28 cellular contexts compared by ENCODE assay signal in the genomic region with DNA sequence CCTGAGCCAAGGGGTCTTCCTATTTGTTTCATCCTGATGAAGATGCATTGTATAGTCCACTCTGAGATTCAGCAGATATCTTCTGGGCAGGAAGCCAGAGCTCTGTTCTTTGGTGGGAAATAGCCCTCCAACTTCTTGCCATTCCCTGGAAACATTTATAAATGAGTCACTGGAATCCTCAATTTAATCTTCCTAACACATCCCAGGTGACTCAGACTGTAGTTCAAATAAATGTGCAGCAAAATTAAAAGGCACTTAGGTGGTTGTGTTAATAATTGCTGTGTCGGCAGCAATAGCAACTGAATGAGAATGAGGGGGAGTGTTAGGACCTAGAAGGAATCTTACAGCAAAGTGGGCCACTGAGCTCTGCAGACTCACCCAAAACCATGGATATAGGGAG.
DNase-seq lines count a peak whose midpoint lies in the region; ATAC-seq, FAIRE-seq and TF ChIP-seq lines count a peak whose summit lies in the region.
"Had no signal": no experiment of that assay in that cellular context is flagged by ENCODE, and none has a peak within 500 bp of the region (broad histone marks: within the 10 kb centered on the region; RNA-seq: fewer than 3 reads in every experiment).

No MANE protein-coding gene starts in this region.

- H3K4me3 ChIP-seq in IMR-90 (ENCODE audit: insufficient read depth, low read depth, low read length) (no peak overlapping the region), bronchial epithelial cell (ENCODE audit: low read depth, low read length) (no peak overlapping the region), left lung (no peak overlapping the region), WERI-Rb-1 (ENCODE audit: low read depth, low read length) (no peak overlapping the region)
- H3K4me3 ChIP-seq: breast epithelium, gastrocnemius medialis, MG63, ovary, transverse colon had no signal

- H3K79me1 ChIP-seq in IMR-90 (ENCODE audit: low read depth in 1 of 2, low read length in 2 of 2), result no peaks in the 10 kb centered on the region

- H3K27ac ChIP-seq in IMR-90 (ENCODE audit: insufficient read depth, low read length), result no peak overlapping the region
- no peak overlapping the region for H3K27ac ChIP-seq in left lung
- no peak overlapping the region for H3K27ac ChIP-seq in WERI-Rb-1
- H3K27ac ChIP-seq: breast epithelium, gastrocnemius medialis, ovary, transverse colon had no signal

- no TSS peak for BruUV-seq in IMR-90 (replicated peaks; lab: Mats Ljungman, UMichigan)

- H2AK9ac ChIP-seq in IMR-90 (replicated peaks; ENCODE audit: low read depth, low read length, poor library complexity), result no peak overlapping the region

- H3K18ac ChIP-seq in IMR-90 (ENCODE audit: low read depth, low read length), result no peak overlapping the region

- no peaks in the 10 kb centered on the region for H3K36me3 ChIP-seq in IMR-90 (ENCODE audit: control insufficient read depth, insufficient read depth, low read length)
- H3K36me3 ChIP-seq in bronchial epithelial cell (ENCODE audit: control insufficient read depth, insufficient read depth, low read length), result no peaks in the 10 kb centered on the region
- no peaks in the 10 kb centered on the region for H3K36me3 ChIP-seq in left lung
- no peaks in the 10 kb centered on the region for H3K36me3 ChIP-seq in WERI-Rb-1
- H3K36me3 ChIP-seq: breast epithelium, gastrocnemius medialis, MG63, ovary, transverse colon had no signal

- H3K9ac ChIP-seq in IMR-90 (ENCODE audit: low read depth, low read length), result no peak overlapping the region

- H4K5ac ChIP-seq in IMR-90 (ENCODE audit: low read depth, low read length), result no peak overlapping the region

- TF ChIP-seq CTCF in IMR-90 (conservative IDR thresholded peaks at IDR 0.05; ENCODE audit: low read depth, low read length), result no peak
- no peak for TF ChIP-seq CTCF in bronchial epithelial cell (IDR thresholded peaks at IDR 0.05; ENCODE audit: insufficient read depth, low read length, severe bottlenecking)
- no peak for TF ChIP-seq CTCF in left lung (IDR thresholded peaks at IDR 0.05)
- TF ChIP-seq CTCF in WERI-Rb-1 (IDR thresholded peaks at IDR 0.05; ENCODE audit: low read depth, low read length), result no peak

- CTCF ChIA-PET in IMR-90 (lab: Yijun Ruan, JAX), result no interaction called here

- in situ Hi-C loops in IMR-90 (cut with MboI; ENCODE audit: low sequenced_read_pairs), result no loop called here

- intact Hi-C loops in IMR-90 (cut with micrococcal nuclease), result no loop called here
- intact Hi-C loops in left lung (cut with DNase I), result no loop called here

- TF ChIP-seq RAD21 in IMR-90 (IDR thresholded peaks at IDR 0.05; ENCODE audit: low read length), result no peak

- POLR2A ChIA-PET in IMR-90 (lab: Charles Lee; ENCODE audit: unreplicated experiment), result no interaction called here

- no peaks in the 10 kb centered on the region for H3K9me3 ChIP-seq in IMR-90 (ENCODE audit: control insufficient read depth, insufficient read depth, low read length)
- no peaks in the 10 kb centered on the region for H3K9me3 ChIP-seq in left lung
- no peaks in the 10 kb centered on the region for H3K9me3 ChIP-seq in WERI-Rb-1 (ENCODE audit: severe bottlenecking)
- H3K9me3 ChIP-seq: breast epithelium, gastrocnemius medialis, MG63, ovary, transverse colon had no signal

- no peak overlapping the region for H4K91ac ChIP-seq in IMR-90 (ENCODE audit: insufficient read depth, low read depth, low read length)

- no peak overlapping the region for H2AFZ ChIP-seq in IMR-90 (replicated peaks; ENCODE audit: low read length, poor library complexity)

- no peak overlapping the region for H2BK120ac ChIP-seq in IMR-90 (ENCODE audit: low read depth, low read length)

- no peak overlapping the region for H3K4ac ChIP-seq in IMR-90 (ENCODE audit: low read depth, low read length)

- no peak overlapping the region for H3K4me2 ChIP-seq in IMR-90 (ENCODE audit: low read depth, low read length)

- TF ChIP-seq POLR2A in IMR-90 (IDR thresholded peaks at IDR 0.05; ENCODE audit: low read depth, low read length), result no peak

- FAIRE-seq in bronchial epithelial cell (lab: Jason Lieb, UNC), result no peak
- FAIRE-seq: small intestine had no signal

- no CpG with 5 or more reads among the region's 1 CpG for WGBS in IMR-90 (ENCODE audit: extremely low coverage in 2 of 2, insufficient read length in 1 of 2), 2 experiments

- H2BK15ac ChIP-seq in IMR-90 (ENCODE audit: low read depth, low read length), result no peak overlapping the region

- no peak overlapping the region for H3K14ac ChIP-seq in IMR-90 (replicated peaks; ENCODE audit: low read depth, low read length)

- peaks cover 2% of the 10 kb centered on the region; the same call in 1 of the 2 replicates for H3K27me3 ChIP-seq in IMR-90 (ENCODE audit: control insufficient read depth, insufficient read depth, low read length)
- H3K27me3 ChIP-seq in bronchial epithelial cell (ENCODE audit: control insufficient read depth, insufficient read depth, low read length), result no peaks in the 10 kb centered on the region
- no peaks in the 10 kb centered on the region for H3K27me3 ChIP-seq in left lung
- peaks cover 14% of the 10 kb centered on the region for H3K27me3 ChIP-seq in WERI-Rb-1 (ENCODE audit: insufficient read depth, low read depth, severe bottlenecking)
- H3K27me3 ChIP-seq: breast epithelium, gastrocnemius medialis, MG63, ovary, transverse colon had no signal

- peak; percentile 65 for DNase-seq in DMS79 treated with DMSO at 0.1 percent for 48 hours (lab: John Stamatoyannopoulos, UW)
- DNase-seq in IMR-90, result peak; percentile 4
- peak; percentile 68 for DNase-seq in bronchial epithelial cell (ENCODE audit: low read depth)
- no peak for DNase-seq in left lung
- no peak for DNase-seq in activated CD4-positive, alpha-beta T cell treated with anti-CD3 and anti-CD28 coated beads, Interleukin-2, amount 50 U/mL, for 1 hour
- DNase-seq in hippocampal formation (lab: John Stamatoyannopoulos, UW), result no peak
- DNase-seq in GM03348 (ENCODE audit: low spot score), result no peak
- no peak for DNase-seq in WERI-Rb-1
- DNase-seq: activated CD4-positive, alpha-beta T cell treated with anti-CD3 and anti-CD28 coated beads, Interleukin-2, amount 10 ng/mL, durations not matched to agents 24 days and 14 days; activated naive CD8-positive, alpha-beta T cell treated with anti-CD3 and anti-CD28 coated beads for 36 hours; CD8-positive, alpha-beta T cell; cortex of kidney; DND-41; gastrocnemius medialis; left cardiac atrium; MG63; natural killer cell; NCI-H1436 treated with DMSO at 0.1 percent for 48 hours; OCI-M1; ovary; SIG-M5; small intestine; stimulated activated CD4-positive, alpha-beta T cell treated with anti-CD3 and anti-CD28 coated beads, Interleukin-4, amount 100 ng/mL, for 1 hour; stimulated activated naive CD8-positive, alpha-beta T cell treated with anti-CD3 and anti-CD28 coated beads, Interleukin-15, Interleukin-2, amounts not matched to agents 100 U/mL and 50 U/mL, for 24 hours; transverse colon had no signal

- H3K4me1 ChIP-seq in IMR-90 (ENCODE audit: control insufficient read depth, insufficient read depth, low read length) (peaks cover 5% of the 10 kb centered on the region; the same call in 1 of the 2 replicates), left lung (no peaks in the 10 kb centered on the region)
- H3K4me1 ChIP-seq: breast epithelium, gastrocnemius medialis, transverse colon had no signal

- H4K20me1 ChIP-seq in IMR-90 (ENCODE audit: insufficient read depth, low read length), result no peaks in the 10 kb centered on the region

- no peak overlapping the region for H3K56ac ChIP-seq in IMR-90 (ENCODE audit: extremely low read depth, insufficient read depth, low read length)

- dilution Hi-C loops in IMR-90 (cut with HindIII; ENCODE audit: low sequenced_read_pairs, unreplicated experiment), result no loop called here

- no peak overlapping the region for H2BK5ac ChIP-seq in IMR-90 (ENCODE audit: low read depth, low read length, poor library complexity, severe bottlenecking)

- peaks cover 3% of the 10 kb centered on the region; the same call in 1 of the 2 replicates for H3K9me1 ChIP-seq in IMR-90 (ENCODE audit: insufficient read depth, low read length)

- ATAC-seq in IMR-90 (ENCODE audit: low read depth) (no peak), left lung (peak; percentile 25)
- ATAC-seq: activated T-helper 17 cell treated with anti-CD3 and anti-CD28 coated beads, Interleukin-2, amount 50 U/mL, for 72 hours; CD8-positive, alpha-beta T cell; gastrocnemius medialis; HCT116; left cardiac atrium; natural killer cell; stimulated activated naive CD8-positive, alpha-beta T cell treated with anti-CD3 and anti-CD28 coated beads, Interleukin-15, Interleukin-2, amounts not matched to agents 100 U/mL and 50 U/mL, for 24 hours had no signal

- H3K23ac ChIP-seq in IMR-90 (ENCODE audit: low read depth, low read length), result no peak overlapping the region

- no peak overlapping the region for H4K8ac ChIP-seq in IMR-90 (ENCODE audit: low read depth in 2 of 2, low read length in 2 of 2)

- H2AK5ac ChIP-seq in IMR-90 (ENCODE audit: low read depth, low read length), result no peak overlapping the region

- no peak overlapping the region for H2BK20ac ChIP-seq in IMR-90 (ENCODE audit: low read depth, low read length)

TF ChIP-seq in IMR-90, 13 proteins besides CTCF, POLR2A, EP300 and RAD21:
- no peak for TF ChIP-seq NFE2L2 (IDR thresholded peaks at IDR 0.05; ENCODE audit: low read depth, low read length)
- peak; percentile 65 for TF ChIP-seq MAFK (IDR thresholded peaks at IDR 0.05; ENCODE audit: low read depth, low read length)

Comparison
In these comparisons a context has a peak if more than half of its experiments do, and no peak if none do; other contexts are left out.
1. DNase-seq: peak in DMS79 treated with DMSO at 0.1 percent for 48 hours (single experiment), IMR-90 (single experiment) and bronchial epithelial cell (single experiment); none in left lung (0 of 2), activated CD4-positive, alpha-beta T cell treated with anti-CD3 and anti-CD28 coated beads, Interleukin-2, amount 50 U/mL, for 1 hour (single experiment), hippocampal formation (0 of 2), GM03348 (single experiment) and WERI-Rb-1 (single experiment).